In genomic region chr20:309306-309840, GRCh38 we compare ENCODE assay signal across 8 cellular contexts. TPM values are rescaled to one million over a fixed set of nuclear protein-coding genes. Genes with fewer than 3 reads are reported as not detected.
DNase-seq lines count a peak whose midpoint lies in the region; ATAC-seq and TF ChIP-seq lines count a peak whose summit lies in the region.

No MANE protein-coding gene starts in this region.

- H3K27ac Mint-ChIP-seq in neural progenitor cell, result peak overlapping the region; percentile 98

- peaks cover 17% of the 10 kb centered on the region for H3F3A ChIP-seq in neural progenitor cell (ENCODE audit: low read depth)

- peaks cover 0 to 5% (median 0%) of the 10 kb centered on the region in 11 experiments; a peak in 2 of 22 replicates for H3K9me3 ChIP-seq in BLaER1 treated with 17β-estradiol and CSF1 and Interleukin-3, amounts not matched to agents 10 nM and 100 nM (replicated peaks in 1 of 11)
- H3K9me3 ChIP-seq in endocrine pancreas (ENCODE audit: control insufficient read depth, low read length) (no peaks in the 10 kb centered on the region), neural progenitor cell (ENCODE audit: low read depth) (no peaks in the 10 kb centered on the region)

- no peak for TF ChIP-seq CTCF in neural progenitor cell (IDR thresholded peaks at IDR 0.05)

- H3K27me3 ChIP-seq in BLaER1 treated with 17β-estradiol and CSF1 and Interleukin-3, amounts not matched to agents 10 nM and 100 nM, result no peaks in the 10 kb centered on the region
- no peaks in the 10 kb centered on the region for H3K27me3 ChIP-seq in endocrine pancreas (ENCODE audit: control insufficient read depth, insufficient read depth, low read length)
- no peaks in the 10 kb centered on the region for H3K27me3 ChIP-seq in neural progenitor cell

- H4K20me1 ChIP-seq in BLaER1 treated with 17β-estradiol and CSF1 and Interleukin-3, amounts not matched to agents 10 nM and 100 nM, result no peaks in the 10 kb centered on the region; a peak in 1 of 22 replicates
- no peaks in the 10 kb centered on the region for H4K20me1 ChIP-seq in neural progenitor cell (ENCODE audit: low read depth)

- no peak for ATAC-seq in HG03159 (IDR thresholded peaks at IDR 0.05; ENCODE audit: unreplicated experiment)

- H3K9ac ChIP-seq in BLaER1 treated with 17β-estradiol and CSF1 and Interleukin-3, amounts not matched to agents 10 nM and 100 nM, result no peak overlapping the region
- no peak overlapping the region for H3K9ac ChIP-seq in endocrine pancreas (ENCODE audit: control insufficient read depth, insufficient read depth, low read length)
- no peak overlapping the region for H3K9ac ChIP-seq in neural progenitor cell

- H3K36me3 Mint-ChIP-seq in neural progenitor cell, result no peaks in the 10 kb centered on the region

- no peaks in the 10 kb centered on the region for H3K27me3 Mint-ChIP-seq in neural progenitor cell (ENCODE audit: insufficient read depth, low read depth)

- H3K27ac ChIP-seq in BLaER1 treated with 17β-estradiol and CSF1 and Interleukin-3, amounts not matched to agents 10 nM and 100 nM, result 0 out of 22 replicates have a peak overlapping the region, but pooled peaks of 1 of the 11 experiments have one; percentile 10
- peak overlapping the region; percentile 69 for H3K27ac ChIP-seq in neural progenitor cell

- peaks cover 2% of the 10 kb centered on the region for H3K9me3 Mint-ChIP-seq in neural progenitor cell

- no peaks in the 10 kb centered on the region for H3K79me2 ChIP-seq in neural progenitor cell (ENCODE audit: low read depth)

- no peak overlapping the region for H2AFZ ChIP-seq in neural progenitor cell (replicated peaks)

- peak; percentile 32 for DNase-seq in MV-4-11 (lab: John Stamatoyannopoulos, UW)
- no peak for DNase-seq in neural progenitor cell (ENCODE audit: low spot score)
- no peak for DNase-seq in NCI-H526 (lab: John Stamatoyannopoulos, UW)
- DNase-seq in GM19238 (ENCODE audit: insufficient read length, low spot score), result no peak
- no peak for DNase-seq in KG1 (lab: John Stamatoyannopoulos, UW)

- no peak overlapping the region for H3K4me3 ChIP-seq in BLaER1 treated with 17β-estradiol and CSF1 and Interleukin-3, amounts not matched to agents 10 nM and 100 nM
- H3K4me3 ChIP-seq in endocrine pancreas (ENCODE audit: control insufficient read depth, insufficient read depth, low read length), result peak overlapping the region; percentile 54
- H3K4me3 ChIP-seq in neural progenitor cell, result peak overlapping the region; percentile 48

- H3K4me1 ChIP-seq in BLaER1 treated with 17β-estradiol and CSF1 and Interleukin-3, amounts not matched to agents 10 nM and 100 nM, result peaks cover 14 to 37% (median 21%) of the 10 kb centered on the region in 10 experiments; a peak in 19 of 20 replicates
- no peaks in the 10 kb centered on the region for H3K4me1 ChIP-seq in endocrine pancreas (ENCODE audit: control insufficient read depth, insufficient read depth, low read length)
- H3K4me1 ChIP-seq in neural progenitor cell, result peaks cover 18% of the 10 kb centered on the region

- no peaks in the 10 kb centered on the region for H3K36me3 ChIP-seq in BLaER1 treated with 17β-estradiol and CSF1 and Interleukin-3, amounts not matched to agents 10 nM and 100 nM
- H3K36me3 ChIP-seq in endocrine pancreas (ENCODE audit: control insufficient read depth, insufficient read depth, low read length) (no peaks in the 10 kb centered on the region), neural progenitor cell (no peaks in the 10 kb centered on the region)

- H3K4me2 ChIP-seq in BLaER1 treated with 17β-estradiol and CSF1 and Interleukin-3, amounts not matched to agents 10 nM and 100 nM, result peak overlapping the region in 10 of 11 experiments; percentile 41 to 74 (median 58); a peak in 17 of 22 replicates
- peak overlapping the region; percentile 72 for H3K4me2 ChIP-seq in neural progenitor cell

- H3K4me3 Mint-ChIP-seq in neural progenitor cell, result peak overlapping the region; percentile 87

- peaks cover 29% of the 10 kb centered on the region for H3K4me1 Mint-ChIP-seq in neural progenitor cell

RNA-seq across cellular contexts. Expression of gene ZCCHC3, which starts 12.0 kb away (rescaled TPM):
- 24.2 and 43.4 TPM in 2 replicates for total RNA-seq in neural progenitor cell (ENCODE audit: low replicate concordance)

RNA-seq across cellular contexts. Expression of gene SOX12, which starts 16.0 kb away (rescaled TPM):
- total RNA-seq in neural progenitor cell (ENCODE audit: low replicate concordance), result 5.3 and 26.6 TPM in 2 replicates

RNA-seq across cellular contexts. Expression of gene C20orf96, which starts 18.8 kb away (rescaled TPM):
- 5.0 and 6.0 TPM in 2 replicates for total RNA-seq in neural progenitor cell (ENCODE audit: low replicate concordance)

RNA-seq across cellular contexts. Expression of gene NRSN2, which starts 37.5 kb away (rescaled TPM):
- 8.8 and 20.1 TPM in 2 replicates for total RNA-seq in neural progenitor cell (ENCODE audit: low replicate concordance)

RNA-seq across cellular contexts. Expression of gene DEFB132, which starts 51.8 kb away (rescaled TPM):
- not detected in 2 replicates for total RNA-seq in neural progenitor cell (ENCODE audit: low replicate concordance)

Comparison
In these comparisons a context has a peak if more than half of its experiments do, and no peak if none do; other contexts are left out.
1. H3K4me3 ChIP-seq: peak in endocrine pancreas (single experiment) and neural progenitor cell (single experiment); none in BLaER1 treated with 17β-estradiol and CSF1 and Interleukin-3, amounts not matched to agents 10 nM and 100 nM (0 of 10).